In genomic region chr1:25247024-25247828, GRCh38 we compare ENCODE assay signal across 8 cellular contexts. TPM values are rescaled to one million over a fixed set of nuclear protein-coding genes. Genes with fewer than 3 reads are reported as not detected.
DNase-seq lines count a peak whose midpoint lies in the region; ATAC-seq and TF ChIP-seq lines count a peak whose summit lies in the region.

TSS of gene RSRP1 (minus strand) at chr1:25247454. CDS start at chr1:25246963, 491 bp downstream.

- POLR2A ChIA-PET in WTC11 (lab: Charles Lee): interaction anchor here (0.7 to 2.2 kb wide), 4 partner anchors 8 to 15 kb away, joined by 3 to 21 read pairs (median 4); partner anchors contain the start of gene SYF2

- H3K9me3 Mint-ChIP-seq in WTC11: no peaks in the 10 kb centered on the region
- H3K9me3 Mint-ChIP-seq in immature natural killer cell: no peaks in the 10 kb centered on the region

- ATAC-seq in GM18873 (IDR thresholded peaks at IDR 0.05; ENCODE audit: low FRiP score, unreplicated experiment): peak; percentile 68
- peak; percentile 85 for ATAC-seq in HG03139 (IDR thresholded peaks at IDR 0.05; ENCODE audit: unreplicated experiment)
- ATAC-seq in WTC11: peak; percentile 91

- TF ChIP-seq CTCF in WTC11 (IDR thresholded peaks at IDR 0.05): no peak; the same call in 1 of the 2 replicates
- TF ChIP-seq CTCF in cardiac fibroblast (IDR thresholded peaks at IDR 0.05; ENCODE audit: low read depth, low read length): no peak

- peak within 1 kb of the TSS; percentile 97 for H3K4me3 Mint-ChIP-seq in WTC11
- H3K4me3 Mint-ChIP-seq in immature natural killer cell: peak within 1 kb of the TSS; percentile 91 to 99 (median 98)

- H3K4me3 ChIP-seq in cardiac fibroblast (replicated peaks in 1 of 2; ENCODE audit: low read depth in 2 of 2, low read length in 2 of 2): peak within 1 kb of the TSS; percentile 78 to 99

- in situ Hi-C loops in ACHN (cut with HindIII; ENCODE audit: low pct_ligation_motif_present, low pct_unique_long_range_greater_than_20kb, low sequenced_read_pairs): no loop called here

- H3K27me3 Mint-ChIP-seq in WTC11 (ENCODE audit: low read depth): no peaks in the 10 kb centered on the region
- H3K27me3 Mint-ChIP-seq in immature natural killer cell (ENCODE audit: low read depth in 3 of 3): peaks cover 27 to 39% (median 31%) of the 10 kb centered on the region in 3 donors

- CTCF ChIA-PET in WTC11 (lab: Charles Lee): interaction anchor here (0.6 to 1.7 kb wide), 5 partner anchors 8 to 207 kb away, joined by 3 to 11 read pairs (median 6); partner anchors contain the start of gene SYF2

- H3K27ac Mint-ChIP-seq in WTC11 (peak within 1 kb of the TSS; percentile 96), immature natural killer cell (peak within 1 kb of the TSS; percentile 97 to 100 (median 99))

- peaks cover 22% of the 10 kb centered on the region for H3K4me1 Mint-ChIP-seq in WTC11
- peaks cover 42 to 55% of the 10 kb centered on the region in 2 donors for H3K4me1 Mint-ChIP-seq in immature natural killer cell

- DNase-seq in ACHN: peak; percentile 96
- DNase-seq in NCI-H2227 treated with DMSO at 0.1 percent for 48 hours (lab: John Stamatoyannopoulos, UW): peak; percentile 99
- DNase-seq in WTC11 (ENCODE audit: low spot score): peak; percentile 99
- peak; percentile 98 to 99 for DNase-seq in cardiac fibroblast (ENCODE audit: low read depth in 2 of 2)
- DNase-seq in immature natural killer cell: peak; percentile 99 to 100 (median 100)
- DNase-seq in smooth muscle cell of the brain vasculature (ENCODE audit: low read depth, low spot score): peak; percentile 95

- H3K36me3 Mint-ChIP-seq in WTC11 (peaks cover 43% of the 10 kb centered on the region), immature natural killer cell (peaks cover 26 to 44% (median 30%) of the 10 kb centered on the region in 3 donors)

TF ChIP-seq in WTC11, 78 proteins besides CTCF, POLR2A, EP300 and RAD21 (continues in another document):
- TF ChIP-seq NFE2L1 (CRISPR knock-in tag; IDR thresholded peaks at IDR 0.05) (0 out of 2 replicates have a peak, but pooled peaks have one; percentile 50), FOXP1 (CRISPR knock-in tag; IDR thresholded peaks at IDR 0.05; ENCODE audit: borderline replicate concordance) (peak; percentile 61; the same call in 1 of the 2 replicates), PRRX2 (CRISPR knock-in tag; IDR thresholded peaks at IDR 0.05) (0 out of 2 replicates have a peak, but pooled peaks have one; percentile 28), MYBL2 (CRISPR knock-in tag; IDR thresholded peaks at IDR 0.05) (no peak), SMAD3 (CRISPR knock-in tag; IDR thresholded peaks at IDR 0.05; ENCODE audit: borderline replicate concordance) (0 out of 2 replicates have a peak, but pooled peaks have one; percentile 31), ZNF263 (CRISPR knock-in tag; IDR thresholded peaks at IDR 0.05; ENCODE audit: low read depth) (no peak), ZMAT4 (CRISPR knock-in tag; IDR thresholded peaks at IDR 0.05) (peak; percentile 81), USF2 (CRISPR knock-in tag; IDR thresholded peaks at IDR 0.05) (no peak), ZNF423 (CRISPR knock-in tag; IDR thresholded peaks at IDR 0.05) (no peak), ETV6 (CRISPR knock-in tag; IDR thresholded peaks at IDR 0.05) (peak; percentile 34; the same call in 1 of the 2 replicates), TCF7 (CRISPR knock-in tag; IDR thresholded peaks at IDR 0.05; ENCODE audit: low read depth) (no peak), USF1 (CRISPR knock-in tag; IDR thresholded peaks at IDR 0.05) (peak; percentile 27; the same call in 1 of the 2 replicates), CREB1 (CRISPR knock-in tag; IDR thresholded peaks at IDR 0.05) (peak; percentile 59), HMGA2 (CRISPR knock-in tag; IDR thresholded peaks at IDR 0.05) (no peak), ZNF416 (CRISPR knock-in tag; IDR thresholded peaks at IDR 0.05) (no peak), TEAD4 (CRISPR knock-in tag; IDR thresholded peaks at IDR 0.05) (peak; percentile 39; the same call in 1 of the 2 replicates), ZNF396 (CRISPR knock-in tag; IDR thresholded peaks at IDR 0.05; ENCODE audit: borderline replicate concordance) (no peak), JAZF1 (CRISPR knock-in tag; IDR thresholded peaks at IDR 0.05) (no peak), NFATC4 (CRISPR knock-in tag; IDR thresholded peaks at IDR 0.05) (0 out of 2 replicates have a peak, but pooled peaks have one; percentile 65), E2F1 (CRISPR knock-in tag; IDR thresholded peaks at IDR 0.05) (0 out of 2 replicates have a peak, but pooled peaks have one; percentile 31), SP1 (CRISPR knock-in tag; conservative IDR thresholded peaks at IDR 0.05) (peak; percentile 57), MAX (CRISPR knock-in tag; IDR thresholded peaks at IDR 0.05) (peak; percentile 58), SMAD4 (CRISPR knock-in tag; IDR thresholded peaks at IDR 0.05) (no peak), FOXK1 (CRISPR knock-in tag; IDR thresholded peaks at IDR 0.05) (peak; percentile 59), RORB (CRISPR knock-in tag; IDR thresholded peaks at IDR 0.05) (peak; percentile 36; the same call in 1 of the 2 replicates), ZNF232 (CRISPR knock-in tag; IDR thresholded peaks at IDR 0.05) (peak; percentile 84; the same call in 1 of the 2 replicates), ZBTB21 (CRISPR knock-in tag; IDR thresholded peaks at IDR 0.05; ENCODE audit: borderline replicate concordance) (no peak), STAT6 (CRISPR knock-in tag; conservative IDR thresholded peaks at IDR 0.05; ENCODE audit: low read depth) (no peak)

RNA-seq across cellular contexts. Expression of gene RSRP1, which starts in this region (rescaled TPM):
- 75.9 to 78.1 TPM (median 76.9 TPM) in 3 replicates for total RNA-seq in WTC11 (2021)
- polyA plus RNA-seq in immature natural killer cell: 10 to 100 TPM; 23.9 to 70.1 (median 33.4) TPM

Comparison
In these comparisons a context has a peak if more than half of its experiments do, and no peak if none do; other contexts are left out.
1. Peak in every context shown above with its lines: DNase-seq, ATAC-seq and H3K4me3 ChIP-seq.